Comparison of ENCODE assay signal across 27 cellular contexts in the genomic region with DNA sequence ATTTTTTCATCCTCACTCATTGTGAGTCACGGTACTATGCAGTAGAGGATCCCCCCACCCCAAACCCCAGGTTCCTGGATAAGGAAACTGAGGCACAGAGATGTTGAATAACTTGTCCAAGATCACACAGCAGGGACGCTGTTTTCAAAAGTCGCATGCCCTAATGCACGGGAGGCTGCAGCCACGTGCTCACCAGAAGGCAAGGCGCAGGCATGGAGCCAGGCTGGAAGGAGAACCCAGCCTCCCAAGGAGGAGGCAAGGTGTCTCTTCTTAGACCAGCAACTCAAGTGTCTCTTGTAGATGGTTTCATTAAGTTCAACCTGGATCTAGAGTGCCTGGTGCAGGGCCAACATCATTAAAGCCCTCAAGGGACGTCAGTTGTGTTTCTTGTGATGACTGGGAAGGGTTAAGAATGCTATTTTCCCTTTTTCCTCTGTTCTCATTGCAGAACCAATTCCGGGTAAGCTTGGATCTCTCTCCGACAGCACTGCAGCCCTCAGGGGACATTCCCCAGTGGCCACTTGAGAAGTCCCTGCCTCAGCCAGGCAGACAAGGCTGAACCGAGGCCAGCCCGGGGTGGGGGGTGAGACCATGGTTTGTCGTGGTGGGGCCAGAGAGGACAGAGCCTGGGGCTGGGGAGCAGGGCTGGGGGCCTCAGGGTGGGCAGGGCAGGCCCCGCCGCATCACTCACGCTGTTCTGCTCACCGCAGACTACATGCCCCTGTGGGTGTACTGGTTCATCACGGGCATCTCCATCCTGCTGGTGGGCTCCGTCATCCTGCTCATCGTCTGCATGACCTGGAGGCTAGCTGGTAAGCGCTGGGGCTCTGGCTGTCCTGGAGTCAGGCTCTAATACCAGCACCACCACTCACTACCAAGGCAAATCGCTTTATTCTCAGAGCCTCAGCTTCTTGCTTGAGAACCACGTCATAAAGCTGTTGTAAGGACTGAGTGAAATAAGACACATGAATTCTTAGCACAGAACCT. TPM values are rescaled to one million over a fixed set of nuclear protein-coding genes. Genes with fewer than 3 reads are reported as not detected.
DNase-seq lines count a peak whose midpoint lies in the region; TF ChIP-seq lines count a peak whose summit lies in the region.
"Had no signal": no experiment of that assay in that cellular context is flagged by ENCODE, and none has a peak within 500 bp of the region (broad histone marks: within the 10 kb centered on the region; RNA-seq: fewer than 3 reads in every experiment).

No MANE protein-coding gene starts in this region.

- WGBS in spleen, 5 donors = 81 to 91% (median 86%) methylated on average over 18 to 22 of the region's 22 CpGs

- peak overlapping the region in 1 of 8 donors; percentile 48 for H3K4me3 ChIP-seq in spleen
- H3K4me3 ChIP-seq: lung, mucosa of descending colon, prostate gland had no signal

- peak overlapping the region in 7 of 8 donors; percentile 67 to 94 (median 81) for H3K27ac ChIP-seq in spleen
- H3K27ac ChIP-seq: epithelial cell of prostate, prostate gland had no signal

- TF ChIP-seq CTCF in spleen (IDR thresholded peaks at IDR 0.05 in 8 of 11, conservative IDR thresholded peaks at IDR 0.05 in 3 of 11) = no peak

- no peak for DNase-seq in activated naive CD4-positive, alpha-beta T cell treated with Interleukin-2 at 50 U/mL for 16 hours
- DNase-seq in ELF-1 (ENCODE audit: low read depth, low spot score) (peak; percentile 37), spleen (no peak), mucosa of gallbladder (ENCODE audit: low spot score) (no peak), NCI-H146 (lab: John Stamatoyannopoulos, UW) (no peak), H4 (ENCODE audit: low spot score) (no peak)
- DNase-seq in activated naive CD8-positive, alpha-beta T cell treated with anti-CD3 and anti-CD28 coated beads for 36 hours = no peak
- DNase-seq: activated CD4-positive, alpha-beta T cell treated with anti-CD3 and anti-CD28 coated beads, Interleukin-2, amount 50 U/mL, for 48 hours; activated naive CD4-positive, alpha-beta T cell treated with anti-CD3 and anti-CD28 coated beads, Interleukin-2, amount 50 U/mL, for 16 hours; activated T-cell treated with anti-CD3 and anti-CD28 coated beads, Interleukin-2, amount 50 U/mL, for 24 hours; cerebellar nuclear complex; DMS53; GDM1; KBM-7; kidney glomerular epithelial cell; MM.1S; mucosa of descending colon; NCI-H1417 treated with DMSO at 0.1 percent for 48 hours; OCI-M1; SK-N-SH; stimulated activated CD4-positive, alpha-beta T cell treated with anti-CD3 and anti-CD28 coated beads, Interleukin-1b, Interleukin-23, amount 100 ng/mL, for 48 hours; T-helper 9 cell had no signal

- H3K9me3 ChIP-seq in spleen = no peaks in the 10 kb centered on the region
- H3K9me3 ChIP-seq: mucosa of descending colon, prostate gland, SK-N-SH had no signal

- no peaks in the 10 kb centered on the region for H3K27me3 Mint-ChIP-seq in activated naive CD4-positive, alpha-beta T cell treated with anti-CD3 and anti-CD28 coated beads, Interleukin-2, amount 50 U/mL, for 24 hours
- H3K27me3 Mint-ChIP-seq in activated naive CD8-positive, alpha-beta T cell treated with anti-CD3 and anti-CD28 coated beads for 36 hours = no peaks in the 10 kb centered on the region
- H3K27me3 Mint-ChIP-seq: activated T-cell treated with anti-CD3 and anti-CD28 coated beads, Interleukin-2, amount 50 U/mL, for 24 hours; CD8-positive, alpha-beta memory T cell had no signal

- H3K27me3 ChIP-seq in spleen (replicated peaks in 1 of 7) = no peaks in the 10 kb centered on the region

- H3K4me1 Mint-ChIP-seq in activated naive CD4-positive, alpha-beta T cell treated with anti-CD3 and anti-CD28 coated beads, Interleukin-2, amount 50 U/mL, for 24 hours = peaks cover 64% of the 10 kb centered on the region
- peaks cover 53% of the 10 kb centered on the region for H3K4me1 Mint-ChIP-seq in activated naive CD8-positive, alpha-beta T cell treated with anti-CD3 and anti-CD28 coated beads for 36 hours

- intact Hi-C loops in spleen (cut with DNase I; ENCODE audit: low total_unique reads) = no loop called here

- no peak overlapping the region for H3K27ac Mint-ChIP-seq in activated naive CD4-positive, alpha-beta T cell treated with anti-CD3 and anti-CD28 coated beads, Interleukin-2, amount 50 U/mL, for 24 hours
- peak overlapping the region; percentile 45 for H3K27ac Mint-ChIP-seq in activated naive CD8-positive, alpha-beta T cell treated with anti-CD3 and anti-CD28 coated beads for 36 hours

- peaks cover 18% of the 10 kb centered on the region for H3K36me3 Mint-ChIP-seq in activated naive CD4-positive, alpha-beta T cell treated with anti-CD3 and anti-CD28 coated beads, Interleukin-2, amount 50 U/mL, for 24 hours
- peaks cover 35% of the 10 kb centered on the region for H3K36me3 Mint-ChIP-seq in activated naive CD8-positive, alpha-beta T cell treated with anti-CD3 and anti-CD28 coated beads for 36 hours

- peak overlapping the region; percentile 23 for H3K4me3 Mint-ChIP-seq in activated naive CD4-positive, alpha-beta T cell treated with anti-CD3 and anti-CD28 coated beads, Interleukin-2, amount 50 U/mL, for 24 hours
- no peak overlapping the region for H3K4me3 Mint-ChIP-seq in activated naive CD8-positive, alpha-beta T cell treated with anti-CD3 and anti-CD28 coated beads for 36 hours

- no peak for TF ChIP-seq POLR2A in spleen (IDR thresholded peaks at IDR 0.05)

- H3K4me1 ChIP-seq in spleen = peaks cover 0 to 93% (median 36%) of the 10 kb centered on the region in 6 donors
- H3K4me1 ChIP-seq: prostate gland had no signal

- H3K36me3 ChIP-seq in spleen = peaks cover 5 to 97% (median 89%) of the 10 kb centered on the region in 6 donors

- no peaks in the 10 kb centered on the region for H3K9me3 Mint-ChIP-seq in activated naive CD4-positive, alpha-beta T cell treated with anti-CD3 and anti-CD28 coated beads, Interleukin-2, amount 50 U/mL, for 24 hours
- no peaks in the 10 kb centered on the region for H3K9me3 Mint-ChIP-seq in activated naive CD8-positive, alpha-beta T cell treated with anti-CD3 and anti-CD28 coated beads for 36 hours
- H3K9me3 Mint-ChIP-seq: activated T-cell treated with anti-CD3 and anti-CD28 coated beads, Interleukin-2, amount 50 U/mL, for 24 hours; CD8-positive, alpha-beta memory T cell had no signal

RNA-seq across cellular contexts. Expression of a gene that starts 15.7 kb away (rescaled TPM):
- under 1 TPM; 0.27 to 0.36 TPM for total RNA-seq in activated naive CD8-positive, alpha-beta T cell treated with anti-CD3 and anti-CD28 coated beads for 36 hours
- total RNA-seq in spleen (1 to 10 TPM in 3 of 7 donors, under 1 TPM in 4; 0.72 to 3.6 (median 0.98) TPM), mucosa of gallbladder (1.7 TPM)
- under 1 TPM; 0.03 to 0.19 (median 0.15) TPM for polyA plus RNA-seq in spleen
- total RNA-seq in H4 (2014; rRNA removed; shearing (Covaris generic)) = 0.27 TPM in 1 of 2 replicates, not detected in the other
- polyA plus RNA-seq: CD8-positive, alpha-beta memory T cell had no signal

RNA-seq across cellular contexts. Expression of a gene that starts 20.6 kb away (rescaled TPM):
- total RNA-seq in activated naive CD8-positive, alpha-beta T cell treated with anti-CD3 and anti-CD28 coated beads for 36 hours = 10 to 100 TPM; 13.3 to 16.6 TPM
- total RNA-seq in spleen = 100 to 1,000 TPM in 1 of 7 donors, 10 to 100 TPM in 6; 38.0 to 100 (median 56.6) TPM
- polyA plus RNA-seq in spleen = 1 to 10 TPM; 2.9 to 8.4 (median 5.0) TPM
- total RNA-seq in mucosa of gallbladder = 27.2 TPM
- total RNA-seq in H4 (2014; rRNA removed; shearing (Covaris generic)) = 2.9 TPM in 2 replicates

RNA-seq across cellular contexts. Expression of a gene that starts 53.6 kb away (rescaled TPM):
- total RNA-seq in activated naive CD8-positive, alpha-beta T cell treated with anti-CD3 and anti-CD28 coated beads for 36 hours = 10 to 100 TPM; 54.9 to 64.8 TPM
- 10 to 100 TPM; 27.9 to 40.8 (median 31.6) TPM for total RNA-seq in spleen
- 10 to 100 TPM; 25.4 to 47.6 (median 33.0) TPM for polyA plus RNA-seq in spleen
- 31.7 TPM for total RNA-seq in mucosa of gallbladder
- 23.6 and 26.5 TPM in 2 replicates for total RNA-seq in H4 (2014; rRNA removed; shearing (Covaris generic))
